20 cellular contexts compared by ENCODE assay signal in genomic region chr2:13758412-13758811, GRCh38.
"Had no signal": no experiment of that assay in that cellular context is flagged by ENCODE, and none has a peak within 500 bp of the region (broad histone marks: within the 10 kb centered on the region; RNA-seq: fewer than 3 reads in every experiment).

No MANE protein-coding gene starts in this region.

- H3K4me1 ChIP-seq: ascending aorta, breast epithelium, left lung, parathyroid adenoma, sigmoid colon, stomach, testis, upper lobe of left lung had no signal

- H3K79me2 ChIP-seq: parathyroid adenoma had no signal

- H3K4me3 ChIP-seq: ascending aorta, breast epithelium, left lung, sigmoid colon, stomach, testis, upper lobe of left lung had no signal

- ATAC-seq: activated CD4-positive, CD25-positive, alpha-beta regulatory T cell treated with anti-CD3 and anti-CD28 coated beads, Interleukin-2, amount 50 U/mL, for 24 hours; activated T-helper 17 cell treated with anti-CD3 and anti-CD28 coated beads, Interleukin-2, amount 50 U/mL, for 72 hours; left lung had no signal

- H2AFZ ChIP-seq: parathyroid adenoma had no signal

- H3K27me3 ChIP-seq: ascending aorta, breast epithelium, left lung, sigmoid colon, stomach, testis, upper lobe of left lung had no signal

- H3K9ac ChIP-seq: parathyroid adenoma had no signal

- H3K9me3 ChIP-seq: ascending aorta, breast epithelium, sigmoid colon, stomach, testis, upper lobe of left lung had no signal

- H3K27ac ChIP-seq: ascending aorta, breast epithelium, left lung, parathyroid adenoma, sigmoid colon, stomach, testis, upper lobe of left lung had no signal

- H3K36me3 ChIP-seq: ascending aorta, breast epithelium, left lung, sigmoid colon, stomach, upper lobe of left lung had no signal

- DNase-seq: activated CD4-positive, alpha-beta T cell treated with anti-CD3 and anti-CD28 coated beads, Interleukin-2, amount 50 U/mL, for 4 hours; activated naive CD4-positive, alpha-beta T cell treated with Interleukin-2 at 50 U/mL for 16 hours; cerebellar nuclear complex; effector memory CD4-positive, alpha-beta T cell; foreskin fibroblast; hypothalamus; kidney; left lung; mammary epithelial cell; naive B cell; sigmoid colon; stimulated activated CD4-positive, alpha-beta T cell treated with anti-CD3 and anti-CD28 coated beads, Interleukin-2, amount 100 ng/mL, for 24 hours; stomach; testis; upper lobe of left lung had no signal
